ENCODE assay signal across 24 cellular contexts in the genomic region with DNA sequence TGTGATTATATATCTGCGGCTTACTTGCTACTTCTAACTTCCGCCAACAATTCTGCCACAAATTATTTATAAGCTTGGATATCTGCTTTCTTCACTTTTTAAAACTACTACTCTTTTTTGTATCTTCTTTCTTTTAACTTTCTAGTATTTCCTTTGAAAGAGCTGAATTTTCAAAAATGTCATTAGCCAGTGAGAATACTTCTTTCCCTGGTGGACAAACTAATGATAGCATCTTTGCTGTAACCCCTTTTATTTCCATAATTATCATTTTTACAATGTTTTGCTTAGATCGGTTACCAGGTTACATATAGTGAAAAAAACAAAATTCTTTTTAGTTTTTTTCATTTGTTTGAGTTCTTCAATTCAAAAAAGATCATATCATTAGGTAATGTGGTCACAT.
"Had no signal": no experiment of that assay in that cellular context is flagged by ENCODE, and none has a peak within 500 bp of the region (broad histone marks: within the 10 kb centered on the region; RNA-seq: fewer than 3 reads in every experiment).

No MANE protein-coding gene starts in this region.

- H3K36me3 Mint-ChIP-seq: immature natural killer cell, T-cell had no signal

- H3K27ac ChIP-seq: ascending aorta, gastroesophageal sphincter, heart right ventricle, SK-N-MC, tibial artery had no signal

- H3K27me3 ChIP-seq: ascending aorta, gastroesophageal sphincter, heart right ventricle, tibial artery had no signal

- DNase-seq: activated CD4-positive, alpha-beta T cell treated with anti-CD3 and anti-CD28 coated beads, Interleukin-2, amount 50 U/mL, for 1 hour; activated CD8-positive, alpha-beta memory T cell treated with anti-CD3 and anti-CD28 coated beads for 24 hours; activated CD8-positive, alpha-beta memory T cell treated with anti-CD3 and anti-CD28 coated beads, Interleukin-2, amount 50 U/mL, for 48 hours; activated effector memory CD4-positive, alpha-beta T cell treated with anti-CD3 and anti-CD28 coated beads, Interleukin-2, amount 50 U/mL, for 16 hours; activated naive CD4-positive, alpha-beta T cell treated with anti-CD3 and anti-CD28 coated beads, Interleukin-2, amount 50 U/mL, for 16 hours; activated T-cell treated with anti-CD3 and anti-CD28 coated beads, Interleukin-2, amount 50 U/mL, for 72 hours; cerebellar nuclear complex; dermis blood vessel endothelial cell; effector memory CD4-positive, alpha-beta T cell; erythroblast; heart right ventricle; immature natural killer cell; kidney glomerular epithelial cell; left ventricle myocardium superior; posterior cingulate gyrus; retina; stimulated activated naive CD8-positive, alpha-beta T cell treated with anti-CD3 and anti-CD28 coated beads, Interleukin-15, Interleukin-2, amounts not matched to agents 100 U/mL and 50 U/mL, for 24 hours; substantia nigra; T-cell; tibial artery had no signal

- H3K9me3 ChIP-seq: ascending aorta, gastroesophageal sphincter, heart right ventricle, tibial artery had no signal

- H3K27me3 Mint-ChIP-seq: T-cell had no signal

- FAIRE-seq: urothelium cell line had no signal

- H3K4me3 Mint-ChIP-seq: activated T-cell treated with anti-CD3 and anti-CD28 coated beads, Interleukin-2, amount 50 U/mL, for 72 hours; immature natural killer cell; T-cell had no signal

- H3K27ac Mint-ChIP-seq: activated T-cell treated with anti-CD3 and anti-CD28 coated beads, Interleukin-2, amount 50 U/mL, for 72 hours; immature natural killer cell; T-cell had no signal

- H3K4me1 Mint-ChIP-seq: immature natural killer cell, T-cell had no signal

- H3K36me3 ChIP-seq: ascending aorta, gastroesophageal sphincter, heart right ventricle, tibial artery had no signal

- H3K4me1 ChIP-seq: ascending aorta, gastroesophageal sphincter, heart right ventricle, tibial artery had no signal

- H3K4me3 ChIP-seq: ascending aorta, gastroesophageal sphincter, heart right ventricle, SK-N-MC, tibial artery had no signal
